Comparison of ENCODE assay signal across 9 cellular contexts in genomic region chr15:65236443-65236842, GRCh38. TPM values are rescaled to one million over a fixed set of nuclear protein-coding genes. Genes with fewer than 3 reads are reported as not detected.
"Had no signal": no experiment of that assay in that cellular context is flagged by ENCODE, and none has a peak within 500 bp of the region (broad histone marks: within the 10 kb centered on the region; RNA-seq: fewer than 3 reads in every experiment).

No MANE protein-coding gene starts in this region.

RNA-seq across cellular contexts. Expression of gene CILP, which starts 25.2 kb away (rescaled TPM):
- total RNA-seq: MCF 10A, NCI-H460, RPMI7951, SJCRH30, SK-MEL-5 had no signal

RNA-seq across cellular contexts. Expression of gene RNU5A-1, which starts 59.4 kb away (rescaled TPM):
- total RNA-seq: LHCN-M2, MCF 10A, NCI-H460, OCI-LY7, PC-9, Right ventricle myocardium inferior, RPMI7951, SJCRH30, SK-MEL-5 had no signal
